ENCODE assay signal across 16 cellular contexts in genomic region chr18:22935431-22935830, GRCh38. TPM values are rescaled to one million over a fixed set of nuclear protein-coding genes. Genes with fewer than 3 reads are reported as not detected.
DNase-seq lines count a peak whose midpoint lies in the region; TF ChIP-seq lines count a peak whose summit lies in the region.
"Had no signal": no experiment of that assay in that cellular context is flagged by ENCODE, and none has a peak within 500 bp of the region (broad histone marks: within the 10 kb centered on the region; RNA-seq: fewer than 3 reads in every experiment).

No MANE protein-coding gene starts in this region.

- TF ChIP-seq CTCF in nephron (IDR thresholded peaks at IDR 0.05; ENCODE audit: unreplicated experiment in 3 of 3) (no peak), prostate gland (IDR thresholded peaks at IDR 0.05) (no peak)

- no peak overlapping the region for H3K27ac ChIP-seq in prostate gland
- H3K27ac ChIP-seq: body of pancreas, hepatocyte had no signal

- POLR2A ChIA-PET in activated CD4-positive, alpha-beta T cell treated with anti-CD3 and anti-CD28 coated beads, Interleukin-2, amount 10 ng/mL, durations not matched to agents 7 days and 5 days (lab: Charles Lee): no interaction called here

- H3K27me3 Mint-ChIP-seq in activated CD4-positive, alpha-beta T cell treated with anti-CD3 and anti-CD28 coated beads, Interleukin-2, amount 10 ng/mL, durations not matched to agents 7 days and 5 days: peaks cover 5% of the 10 kb centered on the region
- H3K27me3 Mint-ChIP-seq in activated T-helper 2 cell treated with anti-CD3 and anti-CD28 coated beads, Interferon-gamma antibody, Interleukin-2, Interleukin-4, amounts not matched to agents 10 μg/mL and 5 μg/mL and 100 μg/mL, durations not matched to agents 14 hours and 24 hours and 36 hours (ENCODE audit: low read depth): no peaks in the 10 kb centered on the region
- no peaks in the 10 kb centered on the region for H3K27me3 Mint-ChIP-seq in nephron (ENCODE audit: low read depth)
- H3K27me3 Mint-ChIP-seq: memory B cell had no signal

- no peaks in the 10 kb centered on the region for H3K9me3 ChIP-seq in prostate gland
- H3K9me3 ChIP-seq: body of pancreas had no signal

- H3K9me3 Mint-ChIP-seq in activated CD4-positive, alpha-beta T cell treated with anti-CD3 and anti-CD28 coated beads, Interleukin-2, amount 10 ng/mL, durations not matched to agents 7 days and 5 days: no peaks in the 10 kb centered on the region
- no peaks in the 10 kb centered on the region for H3K9me3 Mint-ChIP-seq in activated T-helper 2 cell treated with anti-CD3 and anti-CD28 coated beads, Interferon-gamma antibody, Interleukin-2, Interleukin-4, amounts not matched to agents 10 μg/mL and 5 μg/mL and 100 μg/mL, durations not matched to agents 14 hours and 24 hours and 36 hours
- H3K9me3 Mint-ChIP-seq in nephron: no peaks in the 10 kb centered on the region
- H3K9me3 Mint-ChIP-seq: memory B cell had no signal

- H3K27ac Mint-ChIP-seq in activated CD4-positive, alpha-beta T cell treated with anti-CD3 and anti-CD28 coated beads, Interleukin-2, amount 10 ng/mL, durations not matched to agents 7 days and 5 days: no peak overlapping the region
- no peak overlapping the region for H3K27ac Mint-ChIP-seq in activated T-helper 2 cell treated with anti-CD3 and anti-CD28 coated beads, Interferon-gamma antibody, Interleukin-2, Interleukin-4, amounts not matched to agents 10 μg/mL and 5 μg/mL and 100 μg/mL, durations not matched to agents 14 hours and 24 hours and 36 hours
- H3K27ac Mint-ChIP-seq in nephron: no peak overlapping the region
- H3K27ac Mint-ChIP-seq: memory B cell had no signal

- H3K36me3 Mint-ChIP-seq in activated CD4-positive, alpha-beta T cell treated with anti-CD3 and anti-CD28 coated beads, Interleukin-2, amount 10 ng/mL, durations not matched to agents 7 days and 5 days (ENCODE audit: low read depth): peaks cover 36% of the 10 kb centered on the region
- peaks cover 52% of the 10 kb centered on the region for H3K36me3 Mint-ChIP-seq in activated T-helper 2 cell treated with anti-CD3 and anti-CD28 coated beads, Interferon-gamma antibody, Interleukin-2, Interleukin-4, amounts not matched to agents 10 μg/mL and 5 μg/mL and 100 μg/mL, durations not matched to agents 14 hours and 24 hours and 36 hours (ENCODE audit: low read depth)
- H3K36me3 Mint-ChIP-seq in nephron (ENCODE audit: low read depth): peaks cover 26% of the 10 kb centered on the region

- H3K27me3 ChIP-seq in prostate gland (replicated peaks; ENCODE audit: insufficient read depth): no peaks in the 10 kb centered on the region
- H3K27me3 ChIP-seq: body of pancreas, hepatocyte had no signal

- 47% methylated on average over 1 of the region's 1 CpG for WGBS in prostate gland

- no peak overlapping the region for H3K4me3 ChIP-seq in prostate gland
- H3K4me3 ChIP-seq: body of pancreas, hepatocyte had no signal

- no peaks in the 10 kb centered on the region for H3K4me1 ChIP-seq in prostate gland (replicated peaks)

- peaks cover 52% of the 10 kb centered on the region for H3K4me1 Mint-ChIP-seq in activated CD4-positive, alpha-beta T cell treated with anti-CD3 and anti-CD28 coated beads, Interleukin-2, amount 10 ng/mL, durations not matched to agents 7 days and 5 days
- H3K4me1 Mint-ChIP-seq in activated T-helper 2 cell treated with anti-CD3 and anti-CD28 coated beads, Interferon-gamma antibody, Interleukin-2, Interleukin-4, amounts not matched to agents 10 μg/mL and 5 μg/mL and 100 μg/mL, durations not matched to agents 14 hours and 24 hours and 36 hours (ENCODE audit: low read depth): peaks cover 38% of the 10 kb centered on the region
- peaks cover 22% of the 10 kb centered on the region for H3K4me1 Mint-ChIP-seq in nephron

- CTCF ChIA-PET in activated CD4-positive, alpha-beta T cell treated with anti-CD3 and anti-CD28 coated beads, Interleukin-2, amount 10 ng/mL, durations not matched to agents 7 days and 5 days (lab: Charles Lee): interaction anchor here (0.6 to 1.3 kb wide), 5 partner anchors 13 to 117 kb away, joined by 3 to 8 read pairs (median 3); no protein-coding TSS in a partner anchor

- DNase-seq in activated CD4-positive, alpha-beta T cell treated with anti-CD3 and anti-CD28 coated beads, Interleukin-2, amount 10 ng/mL, durations not matched to agents 7 days and 5 days: no peak
- DNase-seq in activated CD4-positive, alpha-beta T cell treated with anti-CD3 and anti-CD28 coated beads, Interleukin-2, amount 50 U/mL, for 1 hour: no peak
- DNase-seq in Kasumi-1 (lab: John Stamatoyannopoulos, UW): peak; percentile 10 to 28
- DNase-seq in activated T-helper 2 cell treated with anti-CD3 and anti-CD28 coated beads, Interferon-gamma antibody, Interleukin-2, Interleukin-4, amounts not matched to agents 10 μg/mL and 5 μg/mL and 100 μg/mL, durations not matched to agents 14 hours and 24 hours and 36 hours (ENCODE audit: low spot score): no peak
- DNase-seq in activated gamma-delta T cell (lab: John Stamatoyannopoulos, UW): no peak
- DNase-seq in SK-N-DZ (ENCODE audit: low spot score): no peak
- no peak for DNase-seq in prostate gland (ENCODE audit: low spot score)
- DNase-seq: AML-193; body of pancreas; NCI-H1694; stimulated activated CD4-positive, alpha-beta T cell treated with anti-CD3 and anti-CD28 coated beads, Interleukin-2, amount 100 ng/mL, for 48 hours; stimulated activated naive CD4-positive, alpha-beta T cell treated with Interleukin-2 at 50 U/mL for 16 hours; T-helper 9 cell had no signal

- H3K4me3 Mint-ChIP-seq in activated CD4-positive, alpha-beta T cell treated with anti-CD3 and anti-CD28 coated beads, Interleukin-2, amount 10 ng/mL, durations not matched to agents 7 days and 5 days: peak overlapping the region; percentile 61
- H3K4me3 Mint-ChIP-seq in activated T-helper 2 cell treated with anti-CD3 and anti-CD28 coated beads, Interferon-gamma antibody, Interleukin-2, Interleukin-4, amounts not matched to agents 10 μg/mL and 5 μg/mL and 100 μg/mL, durations not matched to agents 14 hours and 24 hours and 36 hours (ENCODE audit: low read depth): peak overlapping the region; percentile 54
- H3K4me3 Mint-ChIP-seq in nephron: peak overlapping the region; percentile 54 to 70 (median 65)

- no peaks in the 10 kb centered on the region for H3K36me3 ChIP-seq in prostate gland

- TF ChIP-seq POLR2A in prostate gland (IDR thresholded peaks at IDR 0.05): no peak

- intact Hi-C loops in activated T-helper 2 cell treated with anti-CD3 and anti-CD28 coated beads, Interferon-gamma antibody, Interleukin-2, Interleukin-4, amounts not matched to agents 10 μg/mL and 5 μg/mL and 100 μg/mL, durations not matched to agents 14 hours and 24 hours and 36 hours (cut with micrococcal nuclease): loop anchor here (10.0 kb wide), 2 partner anchors 299 to 519 kb away; partner anchors contain the start of gene RIOK3
- intact Hi-C loops in prostate gland (cut with DNase I): loop anchor here (10.0 kb wide), 1 partner anchor 199 kb away; the partner anchor contains the start of gene CABLES1

RNA-seq across cellular contexts. Expression of gene RBBP8, which starts 2.3 kb away (rescaled TPM):
- total RNA-seq in activated CD4-positive, alpha-beta T cell treated with anti-CD3 and anti-CD28 coated beads, Interleukin-2, amount 10 ng/mL, durations not matched to agents 7 days and 5 days: 10 to 100 TPM; 63.3 to 66.2 TPM
- 92.8 and 94.5 TPM in 2 replicates for total RNA-seq in activated T-helper 2 cell treated with anti-CD3 and anti-CD28 coated beads, Interferon-gamma antibody, Interleukin-2, Interleukin-4, amounts not matched to agents 10 μg/mL and 5 μg/mL and 100 μg/mL, durations not matched to agents 14 hours and 24 hours and 36 hours
- polyA plus RNA-seq in SK-N-DZ (2014; cell fraction: cytosol; rRNA removed): 44.9 and 66.1 TPM in 2 replicates
- polyA plus RNA-seq in SK-N-DZ (2014; cell fraction: nucleus; rRNA removed): 32.8 and 49.0 TPM in 2 replicates
- total RNA-seq in prostate gland: 10 to 100 TPM; 31.8 to 44.6 TPM

Comparison
In these comparisons a context has a peak if more than half of its experiments do, and no peak if none do; other contexts are left out.
1. DNase-seq: peak in Kasumi-1 (2 of 2); none in activated CD4-positive, alpha-beta T cell treated with anti-CD3 and anti-CD28 coated beads, Interleukin-2, amount 10 ng/mL, durations not matched to agents 7 days and 5 days (single experiment), activated CD4-positive, alpha-beta T cell treated with anti-CD3 and anti-CD28 coated beads, Interleukin-2, amount 50 U/mL, for 1 hour (single experiment), activated T-helper 2 cell treated with anti-CD3 and anti-CD28 coated beads, Interferon-gamma antibody, Interleukin-2, Interleukin-4, amounts not matched to agents 10 μg/mL and 5 μg/mL and 100 μg/mL, durations not matched to agents 14 hours and 24 hours and 36 hours (single experiment), activated gamma-delta T cell (single experiment), SK-N-DZ (single experiment) and prostate gland (single experiment).
2. Peak in every context shown above with its lines, with median percentiles within 50 percentile points of each other: H3K4me3 Mint-ChIP-seq.